Comparison of ENCODE assay signal across 22 cellular contexts in genomic region chr20:13285408-13285807, GRCh38.
"Had no signal": no experiment of that assay in that cellular context is flagged by ENCODE, and none has a peak within 500 bp of the region (broad histone marks: within the 10 kb centered on the region; RNA-seq: fewer than 3 reads in every experiment).

No MANE protein-coding gene starts in this region.

- H3K4me2 ChIP-seq: smooth muscle cell had no signal

- H3K27ac Mint-ChIP-seq: activated CD4-positive, alpha-beta memory T cell treated with anti-CD3 and anti-CD28 coated beads for 36 hours; activated naive CD4-positive, alpha-beta T cell treated with anti-CD3 and anti-CD28 coated beads, Interleukin-2, amount 10 ng/mL, durations not matched to agents 7 days and 5 days; activated T-cell treated with anti-CD3 and anti-CD28 coated beads, Interleukin-2, amount 50 U/mL, for 72 hours; immature natural killer cell; nephron; stimulated activated memory B cell treated with anti-CD40 and anti-IgM and Interleukin-4, amounts not matched to agents 10 μg/mL and 1 μg/mL and 100 μg/mL, for 72 hours; T-helper 17 cell had no signal

- H3K4me3 ChIP-seq: cardiac muscle cell, left lung, sigmoid colon, smooth muscle cell, testis, upper lobe of left lung had no signal

- H3K36me3 ChIP-seq: cardiac muscle cell, left lung, sigmoid colon, upper lobe of left lung had no signal

- H3K4me1 Mint-ChIP-seq: activated naive CD4-positive, alpha-beta T cell treated with anti-CD3 and anti-CD28 coated beads, Interleukin-2, amount 10 ng/mL, durations not matched to agents 7 days and 5 days; immature natural killer cell; nephron; stimulated activated memory B cell treated with anti-CD40 and anti-IgM and Interleukin-4, amounts not matched to agents 10 μg/mL and 1 μg/mL and 100 μg/mL, for 72 hours had no signal

- H3K27me3 ChIP-seq: cardiac muscle cell, left lung, sigmoid colon, testis, upper lobe of left lung had no signal

- H3K4me1 ChIP-seq: left lung, sigmoid colon, testis, upper lobe of left lung had no signal

- H3K9me3 Mint-ChIP-seq: activated CD4-positive, alpha-beta memory T cell treated with anti-CD3 and anti-CD28 coated beads for 36 hours; activated naive CD4-positive, alpha-beta T cell treated with anti-CD3 and anti-CD28 coated beads, Interleukin-2, amount 10 ng/mL, durations not matched to agents 7 days and 5 days; activated T-cell treated with anti-CD3 and anti-CD28 coated beads, Interleukin-2, amount 50 U/mL, for 72 hours; nephron; stimulated activated memory B cell treated with anti-CD40 and anti-IgM and Interleukin-4, amounts not matched to agents 10 μg/mL and 1 μg/mL and 100 μg/mL, for 72 hours had no signal

- DNase-seq: activated CD4-positive, alpha-beta memory T cell treated with anti-CD3 and anti-CD28 coated beads for 36 hours; activated CD4-positive, alpha-beta T cell treated with anti-CD3 and anti-CD28 coated beads for 4 hours; activated CD4-positive, CD25-positive, alpha-beta regulatory T cell; activated effector memory CD4-positive, alpha-beta T cell treated with Interleukin-2 at 50 U/mL for 16 hours; activated naive CD4-positive, alpha-beta T cell treated with anti-CD3 and anti-CD28 coated beads, Interleukin-2, amount 10 ng/mL, durations not matched to agents 7 days and 5 days; activated T-cell treated with anti-CD3 and anti-CD28 coated beads, Interleukin-2, amount 50 U/mL, for 72 hours; amygdala; foreskin fibroblast; immature natural killer cell; kidney glomerular epithelial cell; left lung; occipital lobe; sigmoid colon; stimulated activated CD4-positive, alpha-beta T cell treated with anti-CD3 and anti-CD28 coated beads, Interleukin-15, amount 100 ng/mL, for 24 hours; SW 1271; T-helper 17 cell; testis; upper lobe of left lung had no signal

- H3K36me3 Mint-ChIP-seq: activated naive CD4-positive, alpha-beta T cell treated with anti-CD3 and anti-CD28 coated beads, Interleukin-2, amount 10 ng/mL, durations not matched to agents 7 days and 5 days; immature natural killer cell; stimulated activated memory B cell treated with anti-CD40 and anti-IgM and Interleukin-4, amounts not matched to agents 10 μg/mL and 1 μg/mL and 100 μg/mL, for 72 hours had no signal

- H3K27me3 Mint-ChIP-seq: activated CD4-positive, alpha-beta memory T cell treated with anti-CD3 and anti-CD28 coated beads for 36 hours; T-helper 17 cell had no signal

- H3K4me3 Mint-ChIP-seq: activated CD4-positive, alpha-beta memory T cell treated with anti-CD3 and anti-CD28 coated beads for 36 hours; activated naive CD4-positive, alpha-beta T cell treated with anti-CD3 and anti-CD28 coated beads, Interleukin-2, amount 10 ng/mL, durations not matched to agents 7 days and 5 days; activated T-cell treated with anti-CD3 and anti-CD28 coated beads, Interleukin-2, amount 50 U/mL, for 72 hours; immature natural killer cell; nephron; stimulated activated memory B cell treated with anti-CD40 and anti-IgM and Interleukin-4, amounts not matched to agents 10 μg/mL and 1 μg/mL and 100 μg/mL, for 72 hours; T-helper 17 cell had no signal

- H3K27ac ChIP-seq: cardiac muscle cell, left lung, sigmoid colon, testis, upper lobe of left lung had no signal

- H3K9me3 ChIP-seq: left lung, sigmoid colon, testis, upper lobe of left lung had no signal
